Comparison of ENCODE assay signal across 8 cellular contexts in genomic region chr6:167056370-167056769, GRCh38. TPM values are rescaled to one million over a fixed set of nuclear protein-coding genes. Genes with fewer than 3 reads are reported as not detected.
DNase-seq lines count a peak whose midpoint lies in the region; ATAC-seq and TF ChIP-seq lines count a peak whose summit lies in the region.
"Had no signal": no experiment of that assay in that cellular context is flagged by ENCODE, and none has a peak within 500 bp of the region (broad histone marks: within the 10 kb centered on the region; RNA-seq: fewer than 3 reads in every experiment).

No MANE protein-coding gene starts in this region.

- peak; percentile 100 for ATAC-seq in GM18868 (IDR thresholded peaks at IDR 0.05; ENCODE audit: unreplicated experiment)
- ATAC-seq in HG02759 (IDR thresholded peaks at IDR 0.05; ENCODE audit: unreplicated experiment), result peak; percentile 99
- ATAC-seq in memory B cell (ENCODE audit: low read depth), result peak; percentile 59
- ATAC-seq: Panc1 had no signal

- H3K4me1 ChIP-seq in OCI-LY7 (ENCODE audit: insufficient read depth, low read length, poor library complexity, severe bottlenecking) (peaks cover 20% of the 10 kb centered on the region), suprapubic skin (no peaks in the 10 kb centered on the region)

- H3K4me3 ChIP-seq in OCI-LY7 (ENCODE audit: low read depth, low read length, poor library complexity, severe bottlenecking) (no peak overlapping the region), suprapubic skin (no peak overlapping the region)

- H3K79me2 ChIP-seq in OCI-LY7 (ENCODE audit: insufficient read depth, low read depth, low read length), result no peaks in the 10 kb centered on the region

- no peaks in the 10 kb centered on the region for H3K27me3 ChIP-seq in suprapubic skin

- TF ChIP-seq CTCF in OCI-LY7 (conservative IDR thresholded peaks at IDR 0.05; ENCODE audit: low read length), result no peak
- TF ChIP-seq CTCF in RWPE1 (conservative IDR thresholded peaks at IDR 0.05; ENCODE audit: low read depth), result no peak
- TF ChIP-seq CTCF in chondrocyte (IDR thresholded peaks at IDR 0.05), result no peak
- no peak for TF ChIP-seq CTCF in suprapubic skin (IDR thresholded peaks at IDR 0.05)

- intact Hi-C loops in OCI-LY7 (cut with micrococcal nuclease; ENCODE audit: unreplicated experiment), result no loop called here

- peak; percentile 21 for DNase-seq in OCI-LY7 (ENCODE audit: low spot score)
- DNase-seq in memory B cell (ENCODE audit: low spot score in 2 of 2), result no peak
- DNase-seq in RWPE1 (ENCODE audit: low spot score), result no peak
- no peak for DNase-seq in chondrocyte (ENCODE audit: low spot score)
- no peak for DNase-seq in suprapubic skin (ENCODE audit: low spot score in 2 of 2)

- H3K4me3 Mint-ChIP-seq in memory B cell, result no peak overlapping the region
- H3K4me3 Mint-ChIP-seq in chondrocyte (ENCODE audit: unreplicated experiment), result no peak overlapping the region

- H3K9me3 ChIP-seq in OCI-LY7 (ENCODE audit: low read length) (no peaks in the 10 kb centered on the region), suprapubic skin (no peaks in the 10 kb centered on the region)

- TF ChIP-seq EP300 in suprapubic skin (IDR thresholded peaks at IDR 0.05), result no peak

- POLR2A ChIA-PET in OCI-LY7 (lab: Charles Lee) (interaction anchor here (1.2 to 2.2 kb wide), 3 partner anchors 8 to 19 kb away, joined by 3 to 11 read pairs (median 4); no protein-coding TSS in a partner anchor), RWPE1 (lab: Yijun Ruan, JAX; ENCODE audit: low non-redundant PET) (no interaction called here)

- H3K27ac Mint-ChIP-seq in memory B cell (no peak overlapping the region), chondrocyte (ENCODE audit: unreplicated experiment) (no peak overlapping the region)

- no peak overlapping the region for H2AFZ ChIP-seq in OCI-LY7 (ENCODE audit: low read length)

- 72% methylated on average over 1 of the region's 1 CpG for WGBS in suprapubic skin

- no peak for TF ChIP-seq POLR2A in suprapubic skin (IDR thresholded peaks at IDR 0.05)

- CTCF ChIA-PET in OCI-LY7 (lab: Charles Lee; ENCODE audit: unreplicated experiment), result no interaction called here
- CTCF ChIA-PET in RWPE1 (lab: Yijun Ruan, JAX), result no interaction called here

- H3K4me2 ChIP-seq in OCI-LY7 (ENCODE audit: low read length), result no peak overlapping the region

- H3K9me2 ChIP-seq in OCI-LY7 (ENCODE audit: insufficient read depth, low read length), result no peaks in the 10 kb centered on the region

- H3K36me3 Mint-ChIP-seq in memory B cell, result no peaks in the 10 kb centered on the region
- peaks cover 2% of the 10 kb centered on the region for H3K36me3 Mint-ChIP-seq in chondrocyte (ENCODE audit: low read depth)

- no TSS peak for BruUV-seq in OCI-LY7 (replicated peaks; lab: Mats Ljungman, UMichigan)

- H4K20me1 ChIP-seq in OCI-LY7 (ENCODE audit: insufficient read depth, low read length), result no peaks in the 10 kb centered on the region

- peaks cover 9% of the 10 kb centered on the region for H3K4me1 Mint-ChIP-seq in memory B cell
- H3K4me1 Mint-ChIP-seq in chondrocyte (ENCODE audit: low read depth), result peaks cover 3% of the 10 kb centered on the region

- H3K27ac ChIP-seq in OCI-LY7 (ENCODE audit: low read depth, low read length, poor library complexity, severe bottlenecking), result no peak overlapping the region
- no peak overlapping the region for H3K27ac ChIP-seq in RWPE1
- no peak overlapping the region for H3K27ac ChIP-seq in suprapubic skin

- H3K9me3 Mint-ChIP-seq in memory B cell (no peaks in the 10 kb centered on the region), chondrocyte (ENCODE audit: low read depth) (no peaks in the 10 kb centered on the region)

- H3K36me3 ChIP-seq in OCI-LY7 (ENCODE audit: insufficient read depth, low read length) (no peaks in the 10 kb centered on the region; the same call in 1 of the 2 replicates), suprapubic skin (no peaks in the 10 kb centered on the region)

- no peaks in the 10 kb centered on the region for H3K27me3 Mint-ChIP-seq in memory B cell
- peaks cover 4% of the 10 kb centered on the region for H3K27me3 Mint-ChIP-seq in chondrocyte (ENCODE audit: low read depth)

RNA-seq across cellular contexts. Expression of gene CEP43, which starts 57.2 kb away (rescaled TPM):
- total RNA-seq in OCI-LY7 (2014; rRNA removed; shearing (Covaris generic)), result 41.2 and 48.1 TPM in 2 replicates
- total RNA-seq in OCI-LY7 (2022) (34.3 and 40.4 TPM in 2 replicates), chondrocyte (11.7 to 15.4 TPM (median 11.7 TPM) in 3 replicates), suprapubic skin (10 to 100 TPM in 3 of 4 donors, 1 to 10 TPM in 1; 7.8 to 21.3 (median 11.2) TPM)
